Comparison of ENCODE assay signal across 1 cellular context in genomic region chr1:235503333-235504121, GRCh38.
A peak's percentile ranks its signal among the peaks of the same experiment; 100 is the strongest.
TF ChIP-seq lines count a peak whose summit lies in the region.

No MANE protein-coding gene starts in this region.

TF ChIP-seq in H1, 55 proteins besides CTCF, POLR2A, EP300 and RAD21:
- TF ChIP-seq TAF7 (optimal IDR thresholded peaks at IDR 0.05; ENCODE audit: borderline replicate concordance, low read depth, low read length) (peak; percentile 47), RBBP5 (IDR thresholded peaks at IDR 0.05; ENCODE audit: borderline replicate concordance, low read depth, low read length) (0 out of 2 replicates have a peak, but pooled peaks have one; percentile 63), TBP (IDR thresholded peaks at IDR 0.05; ENCODE audit: low read depth, low read length) (no peak), TAF1 (IDR thresholded peaks at IDR 0.05; ENCODE audit: low read depth, low read length) (no peak), CHD7 (IDR thresholded peaks at IDR 0.05; ENCODE audit: insufficient replicate concordance, low read length) (no peak), SAP30 (IDR thresholded peaks at IDR 0.05; ENCODE audit: insufficient read depth, insufficient replicate concordance, low read length) (peak; percentile 48), GABPA (IDR thresholded peaks at IDR 0.05; ENCODE audit: borderline replicate concordance, insufficient read depth, low read length) (no peak), ASH2L (IDR thresholded peaks at IDR 0.05; ENCODE audit: low read length) (peak; percentile 20), MAFK (IDR thresholded peaks at IDR 0.05; ENCODE audit: low read depth, low read length) (no peak), YY1 (IDR thresholded peaks at IDR 0.05; ENCODE audit: low read depth, low read length) (0 out of 2 replicates have a peak, but pooled peaks have one; percentile 21), SUZ12 (IDR thresholded peaks at IDR 0.05; ENCODE audit: low read length) (no peak), KDM4A (IDR thresholded peaks at IDR 0.05; ENCODE audit: low read depth, low read length, severe bottlenecking) (peak; percentile 66)
TF ChIP-seq in H1: peak in this region for 6.
